Comparison of ENCODE assay signal across 1 cellular context in genomic region chr6:137910424-137910834, GRCh38.
TF ChIP-seq lines count a peak whose summit lies in the region.

No MANE protein-coding gene starts in this region.

TF ChIP-seq in K562, 482 proteins besides CTCF, POLR2A, EP300 and RAD21 (continued from another document and continues in another):
- TF ChIP-seq, protein P1, sequence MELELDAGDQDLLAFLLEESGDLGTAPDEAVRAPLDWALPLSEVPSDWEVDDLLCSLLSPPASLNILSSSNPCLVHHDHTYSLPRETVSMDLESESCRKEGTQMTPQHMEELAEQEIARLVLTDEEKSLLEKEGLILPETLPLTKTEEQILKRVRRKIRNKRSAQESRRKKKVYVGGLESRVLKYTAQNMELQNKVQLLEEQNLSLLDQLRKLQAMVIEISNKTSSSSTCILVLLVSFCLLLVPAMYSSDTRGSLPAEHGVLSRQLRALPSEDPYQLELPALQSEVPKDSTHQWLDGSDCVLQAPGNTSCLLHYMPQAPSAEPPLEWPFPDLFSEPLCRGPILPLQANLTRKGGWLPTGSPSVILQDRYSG (tag; conservative IDR thresholded peaks at IDR 0.05; ENCODE audit: low read depth) = 0 out of 2 replicates have a peak, but pooled peaks have one; percentile 58
- TF ChIP-seq ZNF584 (CRISPR knock-in tag; IDR thresholded peaks at IDR 0.05; ENCODE audit: low read depth) (no peak), CGGBP1 (CRISPR knock-in tag; IDR thresholded peaks at IDR 0.05) (no peak), CAMTA2 (CRISPR knock-in tag; conservative IDR thresholded peaks at IDR 0.05) (no peak), HIVEP1 (CRISPR knock-in tag; IDR thresholded peaks at IDR 0.05) (peak; percentile 88), KAT8 (IDR thresholded peaks at IDR 0.05; ENCODE audit: low read depth) (no peak), ATF6 (CRISPR knock-in tag; IDR thresholded peaks at IDR 0.05) (no peak), GATAD2A (IDR thresholded peaks at IDR 0.05) (peak; percentile 82; the same call in 1 of the 2 replicates), ZNF41 (CRISPR knock-in tag; conservative IDR thresholded peaks at IDR 0.05) (peak; percentile 76), ZNF184 (CRISPR knock-in tag; IDR thresholded peaks at IDR 0.05) (no peak), PBX2 (CRISPR knock-in tag; IDR thresholded peaks at IDR 0.05; ENCODE audit: low read depth) (no peak), PBX2 (tag; conservative IDR thresholded peaks at IDR 0.05; ENCODE audit: low read depth) (no peak), JUN (IDR thresholded peaks at IDR 0.05; ENCODE audit: borderline replicate concordance, low read depth, low read length) (peak; percentile 64; the same call in 1 of the 2 replicates), JUN (CRISPR knock-in tag; IDR thresholded peaks at IDR 0.05; ENCODE audit: borderline replicate concordance) (no peak), CREBBP (IDR thresholded peaks at IDR 0.05; ENCODE audit: low read depth, low read length) (no peak), RBM34 (IDR thresholded peaks at IDR 0.05; ENCODE audit: borderline replicate concordance, insufficient read depth, low read length) (no peak), NR2C2 (CRISPR knock-in tag; IDR thresholded peaks at IDR 0.05) (no peak), NR2C2 (tag; IDR thresholded peaks at IDR 0.05) (peak; percentile 28; the same call in 1 of the 2 replicates), NRF1 (conservative IDR thresholded peaks at IDR 0.05 in 1 of 2, IDR thresholded peaks at IDR 0.05 in 1 of 2) (no peak), U2AF2 (optimal IDR thresholded peaks at IDR 0.05; ENCODE audit: low read depth, low read length) (no peak), IRF1 (CRISPR knock-in tag; IDR thresholded peaks at IDR 0.05; ENCODE audit: borderline replicate concordance) (no peak), FOXP1 (CRISPR knock-in tag; IDR thresholded peaks at IDR 0.05) (no peak), KDM2B (CRISPR knock-in tag; IDR thresholded peaks at IDR 0.05) (no peak), THRB (CRISPR knock-in tag; conservative IDR thresholded peaks at IDR 0.05) (peak; percentile 88; the same call in 1 of the 2 replicates), ZNF79 (CRISPR knock-in tag; IDR thresholded peaks at IDR 0.05; ENCODE audit: low read depth) (peak; percentile 72; the same call in 1 of the 2 replicates), PTBP1 (IDR thresholded peaks at IDR 0.05; ENCODE audit: low read depth, low read length) (no peak), ZNF436 (CRISPR knock-in tag; IDR thresholded peaks at IDR 0.05) (no peak), ZNF668 (CRISPR knock-in tag; IDR thresholded peaks at IDR 0.05) (peak; percentile 60; the same call in 1 of the 2 replicates), SIN3B (IDR thresholded peaks at IDR 0.05; ENCODE audit: low read depth) (no peak), NFIC (IDR thresholded peaks at IDR 0.05) (peak; percentile 98), FOXK2 (conservative IDR thresholded peaks at IDR 0.05 in 1 of 2, IDR thresholded peaks at IDR 0.05 in 1 of 2; ENCODE audit: low read depth in 2 of 2) (0 out of 4 replicates have a peak, but pooled peaks have one; percentile 26 to 31), MECOM (CRISPR knock-in tag; IDR thresholded peaks at IDR 0.05) (no peak), NBN (IDR thresholded peaks at IDR 0.05; ENCODE audit: low read depth) (peak; percentile 87), ZBTB2 (IDR thresholded peaks at IDR 0.05) (peak; percentile 60; the same call in 1 of the 2 replicates)
- TF ChIP-seq, protein P2, sequence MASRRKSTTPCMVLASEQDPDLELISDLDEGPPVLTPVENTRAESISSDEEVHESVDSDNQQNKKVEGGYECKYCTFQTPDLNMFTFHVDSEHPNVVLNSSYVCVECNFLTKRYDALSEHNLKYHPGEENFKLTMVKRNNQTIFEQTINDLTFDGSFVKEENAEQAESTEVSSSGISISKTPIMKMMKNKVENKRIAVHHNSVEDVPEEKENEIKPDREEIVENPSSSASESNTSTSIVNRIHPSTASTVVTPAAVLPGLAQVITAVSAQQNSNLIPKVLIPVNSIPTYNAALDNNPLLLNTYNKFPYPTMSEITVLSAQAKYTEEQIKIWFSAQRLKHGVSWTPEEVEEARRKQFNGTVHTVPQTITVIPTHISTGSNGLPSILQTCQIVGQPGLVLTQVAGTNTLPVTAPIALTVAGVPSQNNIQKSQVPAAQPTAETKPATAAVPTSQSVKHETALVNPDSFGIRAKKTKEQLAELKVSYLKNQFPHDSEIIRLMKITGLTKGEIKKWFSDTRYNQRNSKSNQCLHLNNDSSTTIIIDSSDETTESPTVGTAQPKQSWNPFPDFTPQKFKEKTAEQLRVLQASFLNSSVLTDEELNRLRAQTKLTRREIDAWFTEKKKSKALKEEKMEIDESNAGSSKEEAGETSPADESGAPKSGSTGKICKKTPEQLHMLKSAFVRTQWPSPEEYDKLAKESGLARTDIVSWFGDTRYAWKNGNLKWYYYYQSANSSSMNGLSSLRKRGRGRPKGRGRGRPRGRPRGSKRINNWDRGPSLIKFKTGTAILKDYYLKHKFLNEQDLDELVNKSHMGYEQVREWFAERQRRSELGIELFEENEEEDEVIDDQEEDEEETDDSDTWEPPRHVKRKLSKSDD (conservative IDR thresholded peaks at IDR 0.05; ENCODE audit: low read length) = 0 out of 2 replicates have a peak, but pooled peaks have one; percentile 20
- TF ChIP-seq, protein P3, sequence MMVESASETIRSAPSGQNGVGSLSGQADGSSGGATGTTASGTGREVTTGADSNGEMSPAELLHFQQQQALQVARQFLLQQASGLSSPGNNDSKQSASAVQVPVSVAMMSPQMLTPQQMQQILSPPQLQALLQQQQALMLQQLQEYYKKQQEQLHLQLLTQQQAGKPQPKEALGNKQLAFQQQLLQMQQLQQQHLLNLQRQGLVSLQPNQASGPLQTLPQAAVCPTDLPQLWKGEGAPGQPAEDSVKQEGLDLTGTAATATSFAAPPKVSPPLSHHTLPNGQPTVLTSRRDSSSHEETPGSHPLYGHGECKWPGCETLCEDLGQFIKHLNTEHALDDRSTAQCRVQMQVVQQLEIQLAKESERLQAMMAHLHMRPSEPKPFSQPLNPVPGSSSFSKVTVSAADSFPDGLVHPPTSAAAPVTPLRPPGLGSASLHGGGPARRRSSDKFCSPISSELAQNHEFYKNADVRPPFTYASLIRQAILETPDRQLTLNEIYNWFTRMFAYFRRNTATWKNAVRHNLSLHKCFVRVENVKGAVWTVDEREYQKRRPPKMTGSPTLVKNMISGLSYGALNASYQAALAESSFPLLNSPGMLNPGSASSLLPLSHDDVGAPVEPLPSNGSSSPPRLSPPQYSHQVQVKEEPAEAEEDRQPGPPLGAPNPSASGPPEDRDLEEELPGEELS (CRISPR knock-in tag; IDR thresholded peaks at IDR 0.05; ENCODE audit: borderline replicate concordance) = no peak
- TF ChIP-seq, protein P4, sequence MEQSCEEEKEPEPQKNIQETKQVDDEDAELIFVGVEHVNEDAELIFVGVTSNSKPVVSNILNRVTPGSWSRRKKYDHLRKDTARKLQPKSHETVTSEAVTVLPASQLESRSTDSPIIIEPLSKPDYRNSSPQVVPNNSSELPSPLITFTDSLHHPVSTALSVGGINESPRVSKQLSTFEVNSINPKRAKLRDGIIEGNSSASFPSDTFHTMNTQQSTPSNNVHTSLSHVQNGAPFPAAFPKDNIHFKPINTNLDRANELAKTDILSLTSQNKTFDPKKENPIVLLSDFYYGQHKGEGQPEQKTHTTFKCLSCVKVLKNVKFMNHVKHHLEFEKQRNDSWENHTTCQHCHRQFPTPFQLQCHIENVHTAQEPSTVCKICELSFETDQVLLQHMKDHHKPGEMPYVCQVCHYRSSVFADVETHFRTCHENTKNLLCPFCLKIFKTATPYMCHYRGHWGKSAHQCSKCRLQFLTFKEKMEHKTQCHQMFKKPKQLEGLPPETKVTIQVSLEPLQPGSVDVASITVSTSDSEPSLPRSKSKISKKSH (CRISPR knock-in tag; IDR thresholded peaks at IDR 0.05) = no peak
- TF ChIP-seq, protein P5, sequence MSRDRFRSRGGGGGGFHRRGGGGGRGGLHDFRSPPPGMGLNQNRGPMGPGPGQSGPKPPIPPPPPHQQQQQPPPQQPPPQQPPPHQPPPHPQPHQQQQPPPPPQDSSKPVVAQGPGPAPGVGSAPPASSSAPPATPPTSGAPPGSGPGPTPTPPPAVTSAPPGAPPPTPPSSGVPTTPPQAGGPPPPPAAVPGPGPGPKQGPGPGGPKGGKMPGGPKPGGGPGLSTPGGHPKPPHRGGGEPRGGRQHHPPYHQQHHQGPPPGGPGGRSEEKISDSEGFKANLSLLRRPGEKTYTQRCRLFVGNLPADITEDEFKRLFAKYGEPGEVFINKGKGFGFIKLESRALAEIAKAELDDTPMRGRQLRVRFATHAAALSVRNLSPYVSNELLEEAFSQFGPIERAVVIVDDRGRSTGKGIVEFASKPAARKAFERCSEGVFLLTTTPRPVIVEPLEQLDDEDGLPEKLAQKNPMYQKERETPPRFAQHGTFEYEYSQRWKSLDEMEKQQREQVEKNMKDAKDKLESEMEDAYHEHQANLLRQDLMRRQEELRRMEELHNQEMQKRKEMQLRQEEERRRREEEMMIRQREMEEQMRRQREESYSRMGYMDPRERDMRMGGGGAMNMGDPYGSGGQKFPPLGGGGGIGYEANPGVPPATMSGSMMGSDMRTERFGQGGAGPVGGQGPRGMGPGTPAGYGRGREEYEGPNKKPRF (IDR thresholded peaks at IDR 0.05; ENCODE audit: low read depth, low read length) = no peak
